17 cellular contexts compared by ENCODE assay signal in the genomic region with DNA sequence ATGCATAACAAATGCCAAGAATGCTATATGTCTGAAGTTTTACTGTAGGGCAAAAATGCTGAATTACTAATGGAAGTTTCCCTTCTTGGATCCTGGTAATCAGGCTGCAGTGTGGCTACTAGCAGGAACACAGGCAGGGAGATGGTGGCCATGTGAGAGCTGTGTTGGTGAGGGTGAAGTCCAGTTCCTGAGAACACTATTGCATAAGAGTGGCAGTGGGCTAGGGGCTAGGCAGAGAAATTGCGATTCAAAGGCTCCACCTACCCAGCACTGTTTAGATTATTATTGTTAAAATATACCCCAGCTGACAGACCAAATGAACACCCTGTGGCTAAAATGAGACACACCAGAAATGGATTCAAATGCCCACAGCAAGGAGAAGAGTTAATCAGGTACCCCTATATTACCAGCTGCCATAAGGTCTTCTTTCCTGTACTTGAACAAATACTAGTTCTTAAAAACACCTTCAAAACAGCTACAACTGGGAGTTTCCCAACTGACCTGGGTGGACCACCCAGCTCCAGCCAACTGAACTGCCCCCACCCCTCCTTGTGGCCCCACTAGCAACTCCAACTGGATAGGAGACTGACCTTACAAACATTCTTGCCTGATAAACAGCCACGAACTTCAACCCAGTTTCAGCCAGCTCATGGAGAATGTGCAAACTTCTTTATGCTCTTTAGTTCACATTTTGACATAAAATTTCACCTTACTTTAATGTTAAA.
"Had no signal": no experiment of that assay in that cellular context is flagged by ENCODE, and none has a peak within 500 bp of the region (broad histone marks: within the 10 kb centered on the region; RNA-seq: fewer than 3 reads in every experiment).

No MANE protein-coding gene starts in this region.

- H3K9me3 Mint-ChIP-seq: stimulated activated effector memory CD8-positive, alpha-beta T cell treated with anti-CD3 and anti-CD28 coated beads, Interleukin-12 subunit alpha, Interleukin-12 subunit beta, amount 100 ng/mL, for 72 hours had no signal

- H3K27me3 ChIP-seq: gastrocnemius medialis, heart right ventricle, neutrophil, right atrium auricular region, suprapubic skin, thyroid gland, upper lobe of left lung, uterus had no signal

- H3K4me1 Mint-ChIP-seq: naive thymus-derived CD8-positive, alpha-beta T cell; stimulated activated effector memory CD8-positive, alpha-beta T cell treated with anti-CD3 and anti-CD28 coated beads, Interleukin-12 subunit alpha, Interleukin-12 subunit beta, amount 100 ng/mL, for 72 hours had no signal

- DNase-seq: effector CD4-positive, alpha-beta T cell; gastrocnemius medialis; heart right ventricle; islet precursor cell; left ventricle myocardium superior; naive thymus-derived CD8-positive, alpha-beta T cell; stimulated activated CD4-positive, alpha-beta T cell treated with anti-CD3 and anti-CD28 coated beads, Interleukin-4, amount 100 ng/mL, for 1 hour; stimulated activated CD8-positive, alpha-beta memory T cell treated with anti-CD3 and anti-CD28 coated beads, Interleukin-4, amount 100 ng/mL, for 48 hours; stimulated activated naive CD8-positive, alpha-beta T cell treated with anti-CD3 and anti-CD28 coated beads, Interleukin-15, Interleukin-2, amounts not matched to agents 100 U/mL and 50 U/mL, for 24 hours; thyroid gland; upper lobe of left lung; uterus had no signal

- H3K27ac ChIP-seq: coronary artery, gastrocnemius medialis, heart right ventricle, neutrophil, right atrium auricular region, suprapubic skin, thyroid gland, upper lobe of left lung, uterus had no signal

- H3K36me3 Mint-ChIP-seq: naive thymus-derived CD8-positive, alpha-beta T cell; stimulated activated effector memory CD8-positive, alpha-beta T cell treated with anti-CD3 and anti-CD28 coated beads, Interleukin-12 subunit alpha, Interleukin-12 subunit beta, amount 100 ng/mL, for 72 hours had no signal

- H3K4me3 Mint-ChIP-seq: naive thymus-derived CD8-positive, alpha-beta T cell; stimulated activated effector memory CD8-positive, alpha-beta T cell treated with anti-CD3 and anti-CD28 coated beads, Interleukin-12 subunit alpha, Interleukin-12 subunit beta, amount 100 ng/mL, for 72 hours had no signal

- ATAC-seq: gastrocnemius medialis; heart right ventricle; left ventricle myocardium superior; naive thymus-derived CD8-positive, alpha-beta T cell; stimulated activated effector memory CD8-positive, alpha-beta T cell treated with anti-CD3 and anti-CD28 coated beads, Interleukin-12 subunit alpha, Interleukin-12 subunit beta, amount 100 ng/mL, for 72 hours; stimulated activated naive CD8-positive, alpha-beta T cell treated with anti-CD3 and anti-CD28 coated beads, Interleukin-15, Interleukin-2, amounts not matched to agents 100 U/mL and 50 U/mL, for 24 hours had no signal

- H3K4me1 ChIP-seq: gastrocnemius medialis, heart right ventricle, right atrium auricular region, suprapubic skin, thyroid gland, upper lobe of left lung, uterus had no signal

- H3K27ac Mint-ChIP-seq: naive thymus-derived CD8-positive, alpha-beta T cell; stimulated activated effector memory CD8-positive, alpha-beta T cell treated with anti-CD3 and anti-CD28 coated beads, Interleukin-12 subunit alpha, Interleukin-12 subunit beta, amount 100 ng/mL, for 72 hours had no signal
